19 cellular contexts compared by ENCODE assay signal in the genomic region with DNA sequence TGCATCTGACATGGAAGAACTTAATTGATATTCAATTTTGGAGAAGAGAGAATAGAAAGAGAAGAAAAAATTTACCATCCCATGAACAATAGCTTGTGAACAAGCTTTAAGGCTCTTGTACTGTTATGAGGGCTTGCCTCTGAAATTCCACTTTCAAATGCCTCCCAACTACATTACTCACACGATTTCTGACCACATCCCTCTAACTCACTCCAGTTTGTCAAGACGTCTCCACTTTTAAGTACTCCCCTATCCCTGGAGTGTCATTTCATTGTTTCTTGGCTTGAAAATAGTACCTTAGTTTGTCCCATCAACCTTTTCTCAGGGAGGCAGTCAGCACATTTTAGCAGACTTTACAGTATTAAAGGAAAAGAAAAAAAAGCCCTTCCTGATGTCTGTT.
A peak's percentile ranks its signal among the peaks of the same experiment; 100 is the strongest.
DNase-seq lines count a peak whose midpoint lies in the region; ATAC-seq, FAIRE-seq and TF ChIP-seq lines count a peak whose summit lies in the region.
"Had no signal": no experiment of that assay in that cellular context is flagged by ENCODE, and none has a peak within 500 bp of the region (broad histone marks: within the 10 kb centered on the region; RNA-seq: fewer than 3 reads in every experiment).

No MANE protein-coding gene starts in this region.

- peak; percentile 73 for DNase-seq in AG09309 (ENCODE audit: low read depth)
- peak; percentile 23 for DNase-seq in RCC 7860 (ENCODE audit: low spot score)
- DNase-seq in endodermal cell: no peak
- DNase-seq in stimulated activated CD4-positive, alpha-beta T cell treated with anti-CD3 and anti-CD28 coated beads, Interleukin-15, amount 100 ng/mL, for 24 hours: no peak
- DNase-seq: activated CD8-positive, alpha-beta memory T cell treated with anti-CD3 and anti-CD28 coated beads, Interleukin-2, amount 10 ng/mL, durations not matched to agents 7 days and 5 days; activated naive CD4-positive, alpha-beta T cell; left cardiac atrium; naive thymus-derived CD4-positive, alpha-beta T cell; NCI-H446 treated with DMSO at 0.1 percent for 48 hours; retina; stimulated activated CD4-positive, alpha-beta T cell treated with anti-CD3 and anti-CD28 coated beads, Interleukin-4, amount 100 ng/mL, for 1 hour had no signal

- H3K36me3 Mint-ChIP-seq in endodermal cell (ENCODE audit: low read depth) (no peaks in the 10 kb centered on the region), nephron (ENCODE audit: low read depth) (peaks cover 6% of the 10 kb centered on the region)
- H3K36me3 Mint-ChIP-seq: activated CD8-positive, alpha-beta memory T cell treated with anti-CD3 and anti-CD28 coated beads, Interleukin-2, amount 10 ng/mL, durations not matched to agents 7 days and 5 days; naive thymus-derived CD4-positive, alpha-beta T cell; type B pancreatic cell; WTC11 had no signal

- H3K36me3 ChIP-seq in endodermal cell (ENCODE audit: control insufficient read depth, insufficient read depth, low read length): no peaks in the 10 kb centered on the region
- H3K36me3 ChIP-seq in gastroesophageal sphincter: no peaks in the 10 kb centered on the region
- H3K36me3 ChIP-seq: cardiac muscle cell had no signal

- no peak for TF ChIP-seq POLR2A in gastroesophageal sphincter (IDR thresholded peaks at IDR 0.05)

- ATAC-seq in HG02973 (IDR thresholded peaks at IDR 0.05; ENCODE audit: unreplicated experiment) (no peak), gastroesophageal sphincter (no peak), HG03469 (IDR thresholded peaks at IDR 0.05; ENCODE audit: unreplicated experiment) (no peak)
- ATAC-seq: activated CD8-positive, alpha-beta memory T cell treated with anti-CD3 and anti-CD28 coated beads, Interleukin-2, amount 10 ng/mL, durations not matched to agents 7 days and 5 days; naive thymus-derived CD4-positive, alpha-beta T cell; WTC11 had no signal

- no peak overlapping the region for H3K27ac Mint-ChIP-seq in endodermal cell
- H3K27ac Mint-ChIP-seq in nephron: peak overlapping the region; percentile 56 to 73 (median 61)
- H3K27ac Mint-ChIP-seq: activated CD8-positive, alpha-beta memory T cell treated with anti-CD3 and anti-CD28 coated beads, Interleukin-2, amount 10 ng/mL, durations not matched to agents 7 days and 5 days; naive thymus-derived CD4-positive, alpha-beta T cell; type B pancreatic cell; WTC11 had no signal

- no peak for TF ChIP-seq EP300 in gastroesophageal sphincter (IDR thresholded peaks at IDR 0.05)

- H3K4me1 Mint-ChIP-seq in endodermal cell (no peaks in the 10 kb centered on the region), nephron (peaks cover 22% of the 10 kb centered on the region)
- H3K4me1 Mint-ChIP-seq: activated CD8-positive, alpha-beta memory T cell treated with anti-CD3 and anti-CD28 coated beads, Interleukin-2, amount 10 ng/mL, durations not matched to agents 7 days and 5 days; naive thymus-derived CD4-positive, alpha-beta T cell; WTC11 had no signal

- no peaks in the 10 kb centered on the region for H3K9me3 ChIP-seq in endodermal cell (ENCODE audit: control insufficient read depth, low read length)
- H3K9me3 ChIP-seq in gastroesophageal sphincter: no peaks in the 10 kb centered on the region

- H3K27ac ChIP-seq in endodermal cell (ENCODE audit: low read depth, low read length): peak overlapping the region; percentile 87
- no peak overlapping the region for H3K27ac ChIP-seq in gastroesophageal sphincter
- H3K27ac ChIP-seq: cardiac muscle cell had no signal

- H3K27me3 Mint-ChIP-seq in endodermal cell (ENCODE audit: insufficient read depth) (peaks cover 4% of the 10 kb centered on the region), nephron (ENCODE audit: low read depth) (no peaks in the 10 kb centered on the region)
- H3K27me3 Mint-ChIP-seq: activated CD8-positive, alpha-beta memory T cell treated with anti-CD3 and anti-CD28 coated beads, Interleukin-2, amount 10 ng/mL, durations not matched to agents 7 days and 5 days had no signal

- no peak overlapping the region for H3K9ac ChIP-seq in endodermal cell (ENCODE audit: extremely low read depth, low read length, poor library complexity, severe bottlenecking)

- FAIRE-seq in RCC 7860 (lab: Jason Lieb, UNC): no peak
- FAIRE-seq: H1 had no signal

- H3K9me3 Mint-ChIP-seq in endodermal cell (no peaks in the 10 kb centered on the region), nephron (peaks cover 17% of the 10 kb centered on the region)

- TF ChIP-seq CTCF in AG09309 (IDR thresholded peaks at IDR 0.05; ENCODE audit: control insufficient read depth, insufficient read depth, low read depth, low read length, missing control alignments): no peak
- no peak for TF ChIP-seq CTCF in endodermal cell (conservative IDR thresholded peaks at IDR 0.05)
- no peak for TF ChIP-seq CTCF in nephron (IDR thresholded peaks at IDR 0.05; ENCODE audit: unreplicated experiment in 3 of 3)
- no peak for TF ChIP-seq CTCF in gastroesophageal sphincter (IDR thresholded peaks at IDR 0.05)

- H3K4me1 ChIP-seq in endodermal cell (ENCODE audit: control insufficient read depth, insufficient read depth, low read length) (no peaks in the 10 kb centered on the region), gastroesophageal sphincter (no peaks in the 10 kb centered on the region)

- H3K4me3 Mint-ChIP-seq in endodermal cell (no peak overlapping the region), nephron (no peak overlapping the region)
- H3K4me3 Mint-ChIP-seq: activated CD8-positive, alpha-beta memory T cell treated with anti-CD3 and anti-CD28 coated beads, Interleukin-2, amount 10 ng/mL, durations not matched to agents 7 days and 5 days; naive thymus-derived CD4-positive, alpha-beta T cell; type B pancreatic cell; WTC11 had no signal

- WGBS in endodermal cell (ENCODE audit: insufficient coverage in 1 of 2, insufficient read length in 1 of 2), 2 experiments: 61 to 77% methylated on average over 2 of the region's 2 CpGs
- WGBS in gastroesophageal sphincter (ENCODE audit: low coverage in 1 of 2), 2 donors: 45 to 61% methylated on average over 2 of the region's 2 CpGs

- H3K4me3 ChIP-seq in AG09309 (ENCODE audit: control insufficient read depth, low read depth, low read length) (no peak overlapping the region), endodermal cell (ENCODE audit: low read length) (no peak overlapping the region), gastroesophageal sphincter (no peak overlapping the region)
- H3K4me3 ChIP-seq: cardiac muscle cell had no signal

- no peaks in the 10 kb centered on the region for H3K27me3 ChIP-seq in endodermal cell (ENCODE audit: control insufficient read depth, insufficient read depth, low read length, poor library complexity, severe bottlenecking)
- no peaks in the 10 kb centered on the region for H3K27me3 ChIP-seq in gastroesophageal sphincter
- H3K27me3 ChIP-seq: cardiac muscle cell had no signal

Comparison
In these comparisons a context has a peak if more than half of its experiments do, and no peak if none do; other contexts are left out.
1. DNase-seq: peak in AG09309 (single experiment) and RCC 7860 (single experiment); none in endodermal cell (single experiment) and stimulated activated CD4-positive, alpha-beta T cell treated with anti-CD3 and anti-CD28 coated beads, Interleukin-15, amount 100 ng/mL, for 24 hours (single experiment).